8 cellular contexts compared by ENCODE assay signal in the genomic region with DNA sequence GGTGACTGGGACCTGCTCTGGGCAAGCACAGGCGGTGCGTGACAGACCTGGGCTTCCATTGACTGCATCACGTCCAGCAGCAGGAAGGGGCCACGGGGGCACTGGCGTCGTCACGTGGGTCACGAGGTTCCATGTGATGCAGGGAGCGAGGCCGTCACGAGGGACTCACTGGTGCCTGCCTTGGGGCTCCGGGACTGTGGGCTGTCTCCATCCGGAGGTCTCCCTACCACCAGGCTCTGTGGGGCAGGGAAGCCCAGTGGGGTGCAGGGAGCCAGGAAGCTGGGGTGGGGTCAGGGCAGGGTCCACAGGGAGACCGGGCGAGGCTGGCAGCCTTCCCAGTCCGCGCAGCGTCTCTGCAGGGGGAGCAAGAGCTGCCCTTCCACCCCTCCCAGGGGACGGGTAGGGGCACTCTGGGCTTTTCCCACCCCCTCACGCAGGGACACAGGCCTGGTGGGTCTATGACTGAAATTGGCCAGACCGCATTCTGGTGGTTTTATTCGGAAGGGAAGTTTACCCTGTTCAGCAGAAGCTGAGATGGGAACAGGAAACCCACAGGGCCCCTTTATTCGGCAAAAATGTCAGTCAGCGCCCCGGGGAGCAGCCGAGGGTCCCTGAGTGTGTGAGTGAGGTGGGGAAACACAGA. TPM values are rescaled to one million over a fixed set of nuclear protein-coding genes. Genes with fewer than 3 reads are reported as not detected.
DNase-seq lines count a peak whose midpoint lies in the region; ATAC-seq, FAIRE-seq and TF ChIP-seq lines count a peak whose summit lies in the region.

No MANE protein-coding gene starts in this region.

- no peaks in the 10 kb centered on the region for H3K36me3 ChIP-seq in SJSA1

- peak overlapping the region; percentile 98 for H3K4me3 Mint-ChIP-seq in activated naive CD8-positive, alpha-beta T cell treated with anti-CD3 and anti-CD28 coated beads, Interleukin-2, amount 10 ng/mL, durations not matched to agents 7 days and 5 days

- DNase-seq in GM12891 (ENCODE audit: insufficient read length, low spot score) (peak; percentile 75), SJSA1 (ENCODE audit: low read depth in 1 of 2, low spot score in 2 of 2) (no peak), hepatic stellate cell (ENCODE audit: low spot score) (peak; percentile 85), HT-29 (ENCODE audit: low spot score) (no peak), iPS-NIHi11 (ENCODE audit: low spot score) (no peak)
- DNase-seq in activated naive CD8-positive, alpha-beta T cell treated with anti-CD3 and anti-CD28 coated beads, Interleukin-2, amount 10 ng/mL, durations not matched to agents 7 days and 5 days: peak; percentile 84
- DNase-seq in stimulated activated CD4-positive, alpha-beta T cell treated with anti-CD3 and anti-CD28 coated beads, Interleukin-2, amount 100 ng/mL, for 4 hours (ENCODE audit: low read depth): peak; percentile 48

- peak; percentile 92 for FAIRE-seq in GM12891 (lab: Jason Lieb, UNC)

- no peak for TF ChIP-seq POLR2A in GM12891 (IDR thresholded peaks at IDR 0.05; ENCODE audit: low read depth, low read length)

- H3K9me3 ChIP-seq in SJSA1 (replicated peaks): no peaks in the 10 kb centered on the region

- ATAC-seq in HG02970 (IDR thresholded peaks at IDR 0.05; ENCODE audit: low FRiP score, unreplicated experiment): peak; percentile 32
- ATAC-seq in activated naive CD8-positive, alpha-beta T cell treated with anti-CD3 and anti-CD28 coated beads, Interleukin-2, amount 10 ng/mL, durations not matched to agents 7 days and 5 days (ENCODE audit: low read depth): peak; percentile 59

- no peaks in the 10 kb centered on the region for H3K27me3 Mint-ChIP-seq in activated naive CD8-positive, alpha-beta T cell treated with anti-CD3 and anti-CD28 coated beads, Interleukin-2, amount 10 ng/mL, durations not matched to agents 7 days and 5 days

- H3K4me1 ChIP-seq in SJSA1 (replicated peaks): peaks cover 14% of the 10 kb centered on the region

- peaks cover 22% of the 10 kb centered on the region for H3K4me1 Mint-ChIP-seq in activated naive CD8-positive, alpha-beta T cell treated with anti-CD3 and anti-CD28 coated beads, Interleukin-2, amount 10 ng/mL, durations not matched to agents 7 days and 5 days

- peak overlapping the region; percentile 43 for H3K4me3 ChIP-seq in SJSA1

- no peaks in the 10 kb centered on the region for H3K9me3 Mint-ChIP-seq in activated naive CD8-positive, alpha-beta T cell treated with anti-CD3 and anti-CD28 coated beads, Interleukin-2, amount 10 ng/mL, durations not matched to agents 7 days and 5 days

- H3K27me3 ChIP-seq in SJSA1 (replicated peaks): no peaks in the 10 kb centered on the region

- peak overlapping the region; percentile 46 for H3K27ac ChIP-seq in SJSA1

- H3K27ac Mint-ChIP-seq in activated naive CD8-positive, alpha-beta T cell treated with anti-CD3 and anti-CD28 coated beads, Interleukin-2, amount 10 ng/mL, durations not matched to agents 7 days and 5 days: peak overlapping the region; percentile 99

- H3K36me3 Mint-ChIP-seq in activated naive CD8-positive, alpha-beta T cell treated with anti-CD3 and anti-CD28 coated beads, Interleukin-2, amount 10 ng/mL, durations not matched to agents 7 days and 5 days: peaks cover 9% of the 10 kb centered on the region

- POLR2A ChIA-PET in activated naive CD8-positive, alpha-beta T cell treated with anti-CD3 and anti-CD28 coated beads, Interleukin-2, amount 10 ng/mL, durations not matched to agents 7 days and 5 days (lab: Charles Lee): interaction anchor here (0.6 to 11.0 kb wide), 22 partner anchors 9 to 423 kb away, joined by 3 to 231 read pairs (median 6); a partner anchor contains a TSS

TF ChIP-seq in GM12891, 5 proteins besides CTCF, POLR2A, EP300 and RAD21:
- TF ChIP-seq TAF1 (IDR thresholded peaks at IDR 0.05; ENCODE audit: low read depth, low read length): no peak
- peak; percentile 47; the same call in 1 of the 2 replicates for TF ChIP-seq POLR2AphosphoS5 (IDR thresholded peaks at IDR 0.05; ENCODE audit: low read depth, low read length)
- peak; percentile 27; the same call in 1 of the 2 replicates for TF ChIP-seq SPI1 (IDR thresholded peaks at IDR 0.05; ENCODE audit: low read depth, low read length)

RNA-seq across cellular contexts. Expression of a gene that starts 0.4 kb away (rescaled TPM):
- polyA plus RNA-seq in GM12891 (2012; ENCODE audit: low read depth, missing spikeins): 96.9 TPM
- 8.1 and 22.2 TPM in 2 replicates for total RNA-seq in SJSA1 (2014; rRNA removed; shearing (Covaris generic))
- 100 to 1,000 TPM; 131 to 134 TPM for total RNA-seq in activated naive CD8-positive, alpha-beta T cell treated with anti-CD3 and anti-CD28 coated beads, Interleukin-2, amount 10 ng/mL, durations not matched to agents 7 days and 5 days
- 77.4 and 85.6 TPM in 2 replicates for total RNA-seq in HT-29 (2014; rRNA removed; shearing (Covaris generic))

RNA-seq across cellular contexts. Expression of a gene that starts 25.7 kb away (rescaled TPM):
- polyA plus RNA-seq in GM12891 (2012; ENCODE audit: low read depth, missing spikeins): not detected
- not detected in 2 replicates for total RNA-seq in SJSA1 (2014; rRNA removed; shearing (Covaris generic))
- not detected for total RNA-seq in activated naive CD8-positive, alpha-beta T cell treated with anti-CD3 and anti-CD28 coated beads, Interleukin-2, amount 10 ng/mL, durations not matched to agents 7 days and 5 days
- 0.28 and 0.42 TPM in 2 replicates for total RNA-seq in HT-29 (2014; rRNA removed; shearing (Covaris generic))

RNA-seq across cellular contexts. Expression of a gene that starts 29.4 kb away (rescaled TPM):
- 12.6 TPM for polyA plus RNA-seq in GM12891 (2012; ENCODE audit: low read depth, missing spikeins)
- 36.7 and 39.9 TPM in 2 replicates for total RNA-seq in SJSA1 (2014; rRNA removed; shearing (Covaris generic))
- total RNA-seq in activated naive CD8-positive, alpha-beta T cell treated with anti-CD3 and anti-CD28 coated beads, Interleukin-2, amount 10 ng/mL, durations not matched to agents 7 days and 5 days: 10 to 100 TPM; 86.5 to 88.9 TPM
- total RNA-seq in HT-29 (2014; rRNA removed; shearing (Covaris generic)): 37.8 and 48.3 TPM in 2 replicates

RNA-seq across cellular contexts. Expression of a gene that starts 30.8 kb away (rescaled TPM):
- 4.8 TPM for polyA plus RNA-seq in GM12891 (2012; ENCODE audit: low read depth, missing spikeins)
- 15.2 and 16.4 TPM in 2 replicates for total RNA-seq in SJSA1 (2014; rRNA removed; shearing (Covaris generic))
- total RNA-seq in activated naive CD8-positive, alpha-beta T cell treated with anti-CD3 and anti-CD28 coated beads, Interleukin-2, amount 10 ng/mL, durations not matched to agents 7 days and 5 days: 10 to 100 TPM; 37.3 to 37.6 TPM
- 90.1 and 101 TPM in 2 replicates for total RNA-seq in HT-29 (2014; rRNA removed; shearing (Covaris generic))

Comparison
In these comparisons a context has a peak if more than half of its experiments do, and no peak if none do; other contexts are left out.
1. DNase-seq: peak in GM12891 (single experiment), activated naive CD8-positive, alpha-beta T cell treated with anti-CD3 and anti-CD28 coated beads, Interleukin-2, amount 10 ng/mL, durations not matched to agents 7 days and 5 days (single experiment), hepatic stellate cell (single experiment) and stimulated activated CD4-positive, alpha-beta T cell treated with anti-CD3 and anti-CD28 coated beads, Interleukin-2, amount 100 ng/mL, for 4 hours (single experiment); none in SJSA1 (0 of 2), HT-29 (single experiment) and iPS-NIHi11 (single experiment).